In the genomic region with DNA sequence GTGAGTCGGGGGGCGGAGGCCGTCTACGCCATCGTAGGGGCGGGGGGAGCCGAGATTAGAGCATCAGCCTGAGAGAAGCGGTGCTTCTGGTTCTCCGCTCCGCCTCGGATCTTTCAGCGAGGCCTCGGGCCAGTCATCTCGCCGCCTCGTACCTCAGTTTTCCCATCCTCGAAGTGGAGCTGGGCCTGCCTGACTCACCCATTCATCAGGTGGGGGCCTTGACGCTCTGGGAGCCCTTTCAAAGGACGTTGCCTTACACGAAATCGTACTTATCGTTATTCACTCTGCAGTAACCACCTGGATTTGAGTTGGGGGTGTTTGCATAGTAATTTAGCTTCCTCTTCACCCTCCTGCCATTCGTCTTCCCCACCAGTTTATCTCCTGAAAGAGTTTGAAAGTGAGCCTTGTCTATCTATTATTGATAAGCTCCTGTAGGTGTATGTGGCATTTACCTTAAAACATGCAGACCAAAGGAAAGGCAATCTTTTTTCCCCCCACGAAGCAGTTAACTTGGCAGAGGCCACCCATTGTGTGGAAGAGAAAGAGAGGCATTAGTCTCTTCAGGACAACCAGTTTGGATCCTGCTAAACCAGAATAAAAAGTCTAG, we compare ENCODE assay signal across 7 cellular contexts. TPM values are rescaled to one million over a fixed set of nuclear protein-coding genes. Genes with fewer than 3 reads are reported as not detected.
DNase-seq lines count a peak whose midpoint lies in the region; ATAC-seq and TF ChIP-seq lines count a peak whose summit lies in the region.

No MANE protein-coding gene starts in this region.

- peak overlapping the region; percentile 94 for H3K4me3 Mint-ChIP-seq in dendritic cell treated with granulocyte-macrophage colony-stimulating factor and Interleukin-4, amounts not matched to agents 40 ng/mL and 50 ng/mL, for 4 days
- H3K4me3 Mint-ChIP-seq in natural killer cell: peak overlapping the region; percentile 90

- DNase-seq in NCI-H69 (lab: John Stamatoyannopoulos, UW): peak; percentile 27
- no peak for DNase-seq in natural killer cell
- no peak for DNase-seq in T-helper 9 cell
- DNase-seq in NCI-H1105 (lab: John Stamatoyannopoulos, UW): no peak
- DNase-seq in hippocampal formation (lab: John Stamatoyannopoulos, UW): no peak

- peaks cover 14% of the 10 kb centered on the region for H3K27me3 Mint-ChIP-seq in dendritic cell treated with granulocyte-macrophage colony-stimulating factor and Interleukin-4, amounts not matched to agents 40 ng/mL and 50 ng/mL, for 4 days
- H3K27me3 Mint-ChIP-seq in natural killer cell (ENCODE audit: low read depth in 2 of 2): no peaks in the 10 kb centered on the region

- peaks cover 27% of the 10 kb centered on the region for H3K36me3 Mint-ChIP-seq in dendritic cell treated with granulocyte-macrophage colony-stimulating factor and Interleukin-4, amounts not matched to agents 40 ng/mL and 50 ng/mL, for 4 days (ENCODE audit: low read depth)
- H3K36me3 Mint-ChIP-seq in natural killer cell: no peaks in the 10 kb centered on the region

- H3K9me3 Mint-ChIP-seq in dendritic cell treated with granulocyte-macrophage colony-stimulating factor and Interleukin-4, amounts not matched to agents 40 ng/mL and 50 ng/mL, for 4 days: no peaks in the 10 kb centered on the region
- no peaks in the 10 kb centered on the region for H3K9me3 Mint-ChIP-seq in natural killer cell

- ATAC-seq in GM18873 (IDR thresholded peaks at IDR 0.05; ENCODE audit: low FRiP score, unreplicated experiment) (peak; percentile 0), natural killer cell (peak in 2 of 3 donors; percentile 1 to 5)

- H3K27ac Mint-ChIP-seq in dendritic cell treated with granulocyte-macrophage colony-stimulating factor and Interleukin-4, amounts not matched to agents 40 ng/mL and 50 ng/mL, for 4 days: peak overlapping the region; percentile 97
- peak overlapping the region; percentile 98 for H3K27ac Mint-ChIP-seq in natural killer cell

- TF ChIP-seq CTCF in natural killer cell (IDR thresholded peaks at IDR 0.05): no peak

- peaks cover 49% of the 10 kb centered on the region for H3K4me1 Mint-ChIP-seq in dendritic cell treated with granulocyte-macrophage colony-stimulating factor and Interleukin-4, amounts not matched to agents 40 ng/mL and 50 ng/mL, for 4 days (ENCODE audit: low read depth)
- H3K4me1 Mint-ChIP-seq in natural killer cell: peaks cover 54 to 57% of the 10 kb centered on the region in 2 donors

- intact Hi-C loops in dendritic cell treated with granulocyte-macrophage colony-stimulating factor and Interleukin-4, amounts not matched to agents 40 ng/mL and 50 ng/mL, for 4 days (cut with micrococcal nuclease): loop anchor here (1.0 kb wide), 1 partner anchor 46 kb away; no protein-coding TSS in a partner anchor
- intact Hi-C loops in natural killer cell (cut with micrococcal nuclease): loop anchor here (1.0 to 5.0 kb wide), 3 partner anchors 46 to 676 kb away; a partner anchor contains a TSS

RNA-seq across cellular contexts. Expression of a gene that starts 0.7 kb away (rescaled TPM):
- total RNA-seq in natural killer cell: 100 to 1,000 TPM; 214 to 253 (median 214) TPM

RNA-seq across cellular contexts. Expression of a gene that starts 14.5 kb away (rescaled TPM):
- total RNA-seq in natural killer cell: 1 to 10 TPM in 1 of 3 donors, not detected in 2; 1.1 TPM

RNA-seq across cellular contexts. Expression of a gene that starts 49.3 kb away (rescaled TPM):
- total RNA-seq in natural killer cell: not detected

RNA-seq across cellular contexts. Expression of a gene that starts 56.9 kb away (rescaled TPM):
- under 1 TPM in 1 of 3 donors, not detected in 2; 0.23 TPM for total RNA-seq in natural killer cell

RNA-seq across cellular contexts. Expression of a gene that starts 58.7 kb away (rescaled TPM):
- total RNA-seq in natural killer cell: 10 to 100 TPM in 2 of 3 donors, 1 to 10 TPM in 1; 10.0 to 24.1 (median 15.1) TPM
